In genomic region chr6:106005954-106006353, GRCh38 we compare ENCODE assay signal across 23 cellular contexts.
A peak's percentile ranks its signal among the peaks of the same experiment; 100 is the strongest.
DNase-seq lines count a peak whose midpoint lies in the region; ATAC-seq and TF ChIP-seq lines count a peak whose summit lies in the region.
"Had no signal": no experiment of that assay in that cellular context is flagged by ENCODE, and none has a peak within 500 bp of the region (broad histone marks: within the 10 kb centered on the region; RNA-seq: fewer than 3 reads in every experiment).

No MANE protein-coding gene starts in this region.

- intact Hi-C loops in stomach (cut with DNase I; ENCODE audit: low total_unique reads), result no loop called here

- WGBS in stomach, 5 donors, result 59 to 75% (median 69%) methylated on average over 6 of the region's 6 CpGs

- no peaks in the 10 kb centered on the region; the same call in 1 of the 2 replicates for H3K36me3 ChIP-seq in WERI-Rb-1
- no peaks in the 10 kb centered on the region for H3K36me3 ChIP-seq in stomach

- H3K4me1 ChIP-seq in stomach, result peaks cover 0 to 9% (median 3%) of the 10 kb centered on the region in 4 donors

- H3K4me3 ChIP-seq in WERI-Rb-1 (ENCODE audit: low read depth, low read length) (no peak overlapping the region), fibroblast of villous mesenchyme (ENCODE audit: low read depth, low read length) (no peak overlapping the region), stomach (no peak overlapping the region)

- no peaks in the 10 kb centered on the region for H3K9me3 ChIP-seq in WERI-Rb-1 (ENCODE audit: severe bottlenecking)
- H3K9me3 ChIP-seq in stomach, result no peaks in the 10 kb centered on the region
- H3K9me3 ChIP-seq: Caco-2 had no signal

- TF ChIP-seq POLR2A in stomach (IDR thresholded peaks at IDR 0.05), result no peak

- H3K27me3 ChIP-seq in WERI-Rb-1 (ENCODE audit: insufficient read depth, low read depth, severe bottlenecking), result no peaks in the 10 kb centered on the region
- peaks cover 0 to 15% (median 0%) of the 10 kb centered on the region in 3 donors for H3K27me3 ChIP-seq in stomach

- ATAC-seq in GM21360 (IDR thresholded peaks at IDR 0.05; ENCODE audit: unreplicated experiment), result no peak

- H3K27ac ChIP-seq in WERI-Rb-1, result peak overlapping the region; percentile 42
- peak overlapping the region in 4 of 5 donors; percentile 3 to 31 (median 10) for H3K27ac ChIP-seq in stomach
- H3K27ac ChIP-seq: 22Rv1, HL-60 had no signal

- no peak for TF ChIP-seq CTCF in WERI-Rb-1 (IDR thresholded peaks at IDR 0.05; ENCODE audit: low read depth, low read length)
- TF ChIP-seq CTCF in fibroblast of villous mesenchyme (IDR thresholded peaks at IDR 0.05; ENCODE audit: insufficient read depth, low read depth, low read length), result no peak
- no peak for TF ChIP-seq CTCF in stomach (IDR thresholded peaks at IDR 0.05)

- no peak for TF ChIP-seq EP300 in stomach (IDR thresholded peaks at IDR 0.05)

- DNase-seq in DMS53 (lab: John Stamatoyannopoulos, UW) (peak; percentile 22), DMS53 treated with DMSO at 0.1 percent for 48 hours (lab: John Stamatoyannopoulos, UW; ENCODE audit: unreplicated experiment) (no peak), WERI-Rb-1 (no peak), fibroblast of villous mesenchyme (ENCODE audit: low read depth) (peak; percentile 52), stomach (no peak), GDM1 (lab: John Stamatoyannopoulos, UW) (no peak)
- DNase-seq in activated naive CD4-positive, alpha-beta T cell (lab: John Stamatoyannopoulos, UW), result no peak
- DNase-seq: Caco-2; CD4-positive, CD25-positive, alpha-beta regulatory T cell; DMS153; H9; MM.1S; NCI-H1092; NCI-H1436 treated with DMSO at 0.1 percent for 48 hours; NCI-H2081; NCI-H446 treated with DMSO at 0.1 percent for 48 hours; NCI-H748 treated with DMSO at 0.1 percent for 48 hours; NK-92 treated with Interleukin-12 subunit alpha and Interleukin-12 subunit beta, amount 100 ng/mL, for 24 hours; OCI-M1; Right ventricle myocardium superior had no signal

Comparison
In these comparisons a context has a peak if more than half of its experiments do, and no peak if none do; other contexts are left out.
1. DNase-seq: peak in DMS53 (single experiment) and fibroblast of villous mesenchyme (single experiment); none in DMS53 treated with DMSO at 0.1 percent for 48 hours (single experiment), WERI-Rb-1 (single experiment), stomach (single experiment), GDM1 (single experiment) and activated naive CD4-positive, alpha-beta T cell (0 of 4).